ENCODE assay signal across 11 cellular contexts in the genomic region with DNA sequence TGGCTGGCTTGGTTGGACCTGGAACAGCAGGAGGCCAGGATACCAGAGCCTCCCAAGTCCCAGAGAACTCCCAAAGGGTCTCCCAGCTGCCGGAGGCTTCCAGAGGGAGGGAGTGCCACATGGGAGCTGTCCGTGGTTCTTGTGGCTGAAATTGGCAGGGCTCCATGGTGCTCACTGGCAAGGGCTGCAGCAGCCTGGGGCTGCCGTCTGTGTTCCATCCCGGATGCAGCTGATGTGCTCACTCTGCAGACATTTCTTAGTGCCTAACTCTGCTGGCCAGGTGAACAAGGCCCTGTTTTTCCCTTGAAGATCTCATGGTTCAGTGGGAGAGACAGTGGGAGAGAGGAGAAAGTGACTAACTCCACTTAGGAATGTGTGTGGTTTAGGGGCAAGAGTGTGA.
A peak's percentile ranks its signal among the peaks of the same experiment; 100 is the strongest.
DNase-seq lines count a peak whose midpoint lies in the region; ATAC-seq and TF ChIP-seq lines count a peak whose summit lies in the region.
"Had no signal": no experiment of that assay in that cellular context is flagged by ENCODE, and none has a peak within 500 bp of the region (broad histone marks: within the 10 kb centered on the region; RNA-seq: fewer than 3 reads in every experiment).

No MANE protein-coding gene starts in this region.

- H3K9me3 ChIP-seq in body of pancreas: no peaks in the 10 kb centered on the region
- H3K9me3 ChIP-seq in liver (ENCODE audit: control insufficient read depth in 4 of 4, low read length in 3 of 4): peaks cover 0 to 2% (median 0%) of the 10 kb centered on the region in 4 donors

- no peaks in the 10 kb centered on the region for H3K4me1 ChIP-seq in body of pancreas
- H3K4me1 ChIP-seq in liver (ENCODE audit: control insufficient read depth in 4 of 4, insufficient read depth in 4 of 4, low read length in 3 of 4): peaks cover 0 to 2% (median 0%) of the 10 kb centered on the region in 4 donors

- no peak for TF ChIP-seq POLR2A in body of pancreas (IDR thresholded peaks at IDR 0.05)

- intact Hi-C loops in body of pancreas (cut with DNase I): loop anchor here (10.0 kb wide), 1 partner anchor 178 kb away; no protein-coding TSS in a partner anchor

- H3K4me3 ChIP-seq in body of pancreas (no peak overlapping the region), liver (ENCODE audit: low read depth in 1 of 3, low read length in 3 of 3) (no peak overlapping the region)

- no peak overlapping the region for H3K27ac ChIP-seq in body of pancreas
- no peak overlapping the region for H3K27ac ChIP-seq in liver (ENCODE audit: low read depth in 1 of 2, low read length in 2 of 2)

- H3K36me3 ChIP-seq in body of pancreas (replicated peaks in 1 of 2; ENCODE audit: insufficient read depth in 1 of 2, low read depth in 2 of 2) (no peaks in the 10 kb centered on the region), liver (ENCODE audit: control insufficient read depth in 4 of 4, insufficient read depth in 3 of 4, low read depth in 1 of 4, low read length in 3 of 4) (no peaks in the 10 kb centered on the region)

- DNase-seq in Ammon's horn (ENCODE audit: low spot score) (peak; percentile 35), HT1080 (ENCODE audit: low read depth) (peak; percentile 65), body of pancreas (peak; percentile 24 to 41 (median 27)), NCI-H1048 (lab: John Stamatoyannopoulos, UW) (no peak)
- DNase-seq: activated T-cell treated with anti-CD3 and anti-CD28 coated beads for 4 hours; OCI-M1; stimulated activated CD4-positive, alpha-beta T cell treated with anti-CD3 and anti-CD28 coated beads, Interleukin-4, amount 100 ng/mL, for 4 hours had no signal

- WGBS in body of pancreas, 2 donors: 7 to 8% methylated on average over 3 to 4 of the region's 4 CpGs
- 5% methylated on average over 4 of the region's 4 CpGs for WGBS in liver

- H3K27me3 ChIP-seq in body of pancreas: no peaks in the 10 kb centered on the region
- H3K27me3 ChIP-seq in liver (ENCODE audit: control insufficient read depth in 4 of 4, insufficient read depth in 4 of 4, low read length in 3 of 4): no peaks in the 10 kb centered on the region

- TF ChIP-seq CTCF in body of pancreas (IDR thresholded peaks at IDR 0.05): no peak
- TF ChIP-seq CTCF in liver (IDR thresholded peaks at IDR 0.05; ENCODE audit: low read depth, low read length, missing input control): no peak

- H3K9ac ChIP-seq in liver (ENCODE audit: low read depth in 1 of 2, low read length in 2 of 2): no peak overlapping the region

- ATAC-seq in body of pancreas (no peak), GM21786 (IDR thresholded peaks at IDR 0.05; ENCODE audit: unreplicated experiment) (no peak), HG03460 (IDR thresholded peaks at IDR 0.05; ENCODE audit: unreplicated experiment) (no peak), GM19324 (IDR thresholded peaks at IDR 0.05; ENCODE audit: low FRiP score, unreplicated experiment) (no peak)

- TF ChIP-seq RAD21 in liver (IDR thresholded peaks at IDR 0.05): no peak

TF ChIP-seq in liver, 16 proteins besides CTCF, POLR2A, EP300 and RAD21:
- TF ChIP-seq REST (IDR thresholded peaks at IDR 0.05) (peak; percentile 97), ATF3 (IDR thresholded peaks at IDR 0.05) (no peak)
